ENCODE assay signal across 21 cellular contexts in genomic region chr10:86083206-86083605, GRCh38.
"Had no signal": no experiment of that assay in that cellular context is flagged by ENCODE, and none has a peak within 500 bp of the region (broad histone marks: within the 10 kb centered on the region; RNA-seq: fewer than 3 reads in every experiment).

No MANE protein-coding gene starts in this region.

- ATAC-seq: SK-N-SH treated with all-trans-retinoic acid at 6 μM for 48 hours, WTC11 had no signal

- H3K9me3 ChIP-seq: MG63, Peyer's patch, SJSA1 had no signal

- H3K27ac ChIP-seq: cardiac muscle cell, Peyer's patch, RWPE1, SJSA1 had no signal

- H3K4me3 ChIP-seq: cardiac muscle cell, MG63, Peyer's patch, SJSA1 had no signal

- H3K36me3 ChIP-seq: cardiac muscle cell, MG63, Peyer's patch, SJSA1 had no signal

- H3K4me1 ChIP-seq: Peyer's patch, SJSA1 had no signal

- DNase-seq: activated CD4-positive, alpha-beta T cell treated with anti-CD3 and anti-CD28 coated beads for 48 hours; activated CD4-positive, alpha-beta T cell treated with anti-CD3 and anti-CD28 coated beads, Interleukin-2, amount 50 U/mL, for 4 hours; activated CD4-positive, CD25-positive, alpha-beta regulatory T cell treated with anti-CD3 and anti-CD28 coated beads, Interleukin-2, amount 50 U/mL, for 72 hours; activated gamma-delta T cell; activated naive CD4-positive, alpha-beta T cell treated with anti-CD3 and anti-CD28 coated beads for 36 hours; activated T-cell treated with anti-CD3 and anti-CD28 coated beads, Interleukin-2, amount 50 U/mL, for 24 hours; amygdala; MG63; MV-4-11; NCI-H1092 treated with DMSO at 0.1 percent for 48 hours; NCI-H1417 treated with DMSO at 0.1 percent for 48 hours; NCI-H1694 treated with DMSO at 0.1 percent for 48 hours; NCI-H2029 treated with DMSO at 0.1 percent for 48 hours; NCI-H524; SHP77 had no signal

- H3K27me3 ChIP-seq: cardiac muscle cell, Peyer's patch, SJSA1 had no signal
